ENCODE assay signal across 1 cellular context in the genomic region with DNA sequence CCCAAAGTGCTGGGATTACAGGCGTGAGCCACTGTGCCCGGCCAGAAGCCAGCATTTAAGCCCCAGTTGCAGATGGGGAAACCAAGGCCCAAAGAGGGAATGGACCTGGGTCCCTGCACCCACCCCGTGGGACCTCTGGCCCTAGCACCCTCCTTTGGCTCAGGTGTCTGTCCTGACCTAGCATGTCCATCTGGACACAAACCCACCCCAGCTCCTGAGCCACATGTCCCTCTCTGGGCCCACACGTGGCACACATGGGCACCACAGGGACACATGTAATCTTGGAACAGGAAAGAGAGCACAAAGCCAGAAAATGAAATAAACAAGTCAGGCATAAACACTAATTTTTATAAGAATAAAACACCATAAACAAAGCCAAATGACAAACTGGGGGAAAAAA.
TF ChIP-seq lines count a peak whose summit lies in the region.

No MANE protein-coding gene starts in this region.

TF ChIP-seq in IMR-90, 13 proteins besides CTCF, POLR2A, EP300 and RAD21:
- no peak for TF ChIP-seq CEBPB (IDR thresholded peaks at IDR 0.05; ENCODE audit: low read depth, low read length)
- no peak for TF ChIP-seq MAZ (IDR thresholded peaks at IDR 0.05; ENCODE audit: borderline replicate concordance, low read depth, low read length)
- TF ChIP-seq, protein P1, sequence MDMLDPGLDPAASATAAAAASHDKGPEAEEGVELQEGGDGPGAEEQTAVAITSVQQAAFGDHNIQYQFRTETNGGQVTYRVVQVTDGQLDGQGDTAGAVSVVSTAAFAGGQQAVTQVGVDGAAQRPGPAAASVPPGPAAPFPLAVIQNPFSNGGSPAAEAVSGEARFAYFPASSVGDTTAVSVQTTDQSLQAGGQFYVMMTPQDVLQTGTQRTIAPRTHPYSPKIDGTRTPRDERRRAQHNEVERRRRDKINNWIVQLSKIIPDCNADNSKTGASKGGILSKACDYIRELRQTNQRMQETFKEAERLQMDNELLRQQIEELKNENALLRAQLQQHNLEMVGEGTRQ (IDR thresholded peaks at IDR 0.05; ENCODE audit: low read depth, low read length): no peak
